ENCODE assay signal across 16 cellular contexts in genomic region chr14:61089126-61089750, GRCh38.
"Had no signal": no experiment of that assay in that cellular context is flagged by ENCODE, and none has a peak within 500 bp of the region (broad histone marks: within the 10 kb centered on the region; RNA-seq: fewer than 3 reads in every experiment).

No MANE protein-coding gene starts in this region.

- ATAC-seq: activated naive CD4-positive, alpha-beta T cell treated with anti-CD3 and anti-CD28 coated beads, Interleukin-2, amount 50 U/mL, for 72 hours had no signal

- H2AFZ ChIP-seq: hepatocyte had no signal

- FAIRE-seq: keratinocyte had no signal

- H3K4me3 ChIP-seq: dorsolateral prefrontal cortex, hepatocyte had no signal

- H3K27ac ChIP-seq: dorsolateral prefrontal cortex, epithelial cell of prostate, hepatocyte had no signal

- DNase-seq: activated B cell treated with CpG ODN at 0.5 μM for 24 hours; activated CD4-positive, alpha-beta memory T cell treated with anti-CD3 and anti-CD28 coated beads for 36 hours; activated CD4-positive, alpha-beta T cell treated with anti-CD3 and anti-CD28 coated beads for 4 hours; activated gamma-delta T cell treated with Interleukin-2 at 50 U/mL for 16 hours; activated T-cell treated with anti-CD3 and anti-CD28 coated beads for 4 hours; amygdala; dorsolateral prefrontal cortex; foreskin fibroblast; midbrain; occipital lobe; stimulated activated CD4-positive, alpha-beta T cell treated with anti-CD3 and anti-CD28 coated beads, Interleukin-12 subunit alpha, Interleukin-12 subunit beta, amount 100 ng/mL, for 4 hours; stimulated activated CD4-positive, alpha-beta T cell treated with anti-CD3 and anti-CD28 coated beads, Interleukin-1b, Interleukin-23, amount 100 ng/mL, for 48 hours had no signal

- H3K4me2 ChIP-seq: hepatocyte had no signal

- H3K27me3 ChIP-seq: dorsolateral prefrontal cortex, hepatocyte had no signal

- H3K79me2 ChIP-seq: hepatocyte had no signal
